In genomic region chr7:134891262-134892001, GRCh38 we compare ENCODE assay signal across 9 cellular contexts.
A peak's percentile ranks its signal among the peaks of the same experiment; 100 is the strongest.
DNase-seq lines count a peak whose midpoint lies in the region; ATAC-seq and TF ChIP-seq lines count a peak whose summit lies in the region.
"Had no signal": no experiment of that assay in that cellular context is flagged by ENCODE, and none has a peak within 500 bp of the region (broad histone marks: within the 10 kb centered on the region; RNA-seq: fewer than 3 reads in every experiment).

No MANE protein-coding gene starts in this region.

- CTCF ChIA-PET in activated CD4-positive, alpha-beta T cell treated with anti-CD3 and anti-CD28 coated beads for 36 hours (lab: Charles Lee): interaction anchor here (1.0 kb wide), 1 partner anchor 203 kb away, joined by 3 read pairs; no protein-coding TSS in a partner anchor

- H3K4me3 ChIP-seq in epithelial cell of esophagus (ENCODE audit: low read length) (peak overlapping the region; percentile 54), tibial nerve (peak overlapping the region; percentile 37 to 62 (median 48))

- peaks cover 24% of the 10 kb centered on the region for H3K4me1 Mint-ChIP-seq in activated CD4-positive, alpha-beta T cell treated with anti-CD3 and anti-CD28 coated beads for 36 hours

- H3K27me3 Mint-ChIP-seq in activated CD4-positive, alpha-beta T cell treated with anti-CD3 and anti-CD28 coated beads for 36 hours: peaks cover 18% of the 10 kb centered on the region

- peak; percentile 88 to 97 for TF ChIP-seq EP300 in tibial nerve (IDR thresholded peaks at IDR 0.05)

- H3K9me3 Mint-ChIP-seq in activated CD4-positive, alpha-beta T cell treated with anti-CD3 and anti-CD28 coated beads for 36 hours (ENCODE audit: low read depth): peaks cover 14% of the 10 kb centered on the region

- TF ChIP-seq POLR2A in tibial nerve (IDR thresholded peaks at IDR 0.05): peak; percentile 60 to 73

- H3K36me3 Mint-ChIP-seq in activated CD4-positive, alpha-beta T cell treated with anti-CD3 and anti-CD28 coated beads for 36 hours (ENCODE audit: low read depth): peaks cover 3% of the 10 kb centered on the region

- TF ChIP-seq CTCF in epithelial cell of esophagus (IDR thresholded peaks at IDR 0.05; ENCODE audit: insufficient read depth, low read depth, low read length, missing control alignments) (no peak), tibial nerve (IDR thresholded peaks at IDR 0.05) (peak in 1 of 5 experiments; percentile 30)

- WGBS in tibial nerve, 2 donors: 3 to 7% methylated on average over 27 of the region's 27 CpGs

- intact Hi-C loops in activated CD4-positive, alpha-beta T cell treated with anti-CD3 and anti-CD28 coated beads for 36 hours (cut with DNase I, micrococcal nuclease): no loop called here

- peak overlapping the region; percentile 80 to 95 (median 85) for H3K27ac ChIP-seq in tibial nerve

- no peaks in the 10 kb centered on the region for H3K27me3 ChIP-seq in tibial nerve

- H3K9me3 ChIP-seq in tibial nerve: peaks cover 0 to 12% (median 0%) of the 10 kb centered on the region in 4 donors

- no peak for DNase-seq in activated CD4-positive, alpha-beta T cell treated with anti-CD3 and anti-CD28 coated beads for 36 hours
- DNase-seq in activated CD4-positive, alpha-beta T cell treated with anti-CD3 and anti-CD28 coated beads for 48 hours: no peak
- DNase-seq in SHP77 treated with DMSO at 0.1 percent for 48 hours (lab: John Stamatoyannopoulos, UW) (peak; percentile 96), epithelial cell of esophagus (ENCODE audit: low read depth) (peak; percentile 96), medulla oblongata (ENCODE audit: extremely low spot score) (peak; percentile 95), tibial nerve (ENCODE audit: low spot score in 2 of 2) (peak; percentile 77 to 87), NCI-H1436 treated with DMSO at 0.1 percent for 48 hours (lab: John Stamatoyannopoulos, UW) (no peak)

- H3K27ac Mint-ChIP-seq in activated CD4-positive, alpha-beta T cell treated with anti-CD3 and anti-CD28 coated beads for 36 hours: no peak overlapping the region
- H3K27ac Mint-ChIP-seq: activated naive CD8-positive, alpha-beta T cell had no signal

- H3K4me3 Mint-ChIP-seq in activated CD4-positive, alpha-beta T cell treated with anti-CD3 and anti-CD28 coated beads for 36 hours: no peak overlapping the region
- H3K4me3 Mint-ChIP-seq: activated naive CD8-positive, alpha-beta T cell had no signal

- peaks cover 0 to 47% (median 22%) of the 10 kb centered on the region in 4 donors for H3K4me1 ChIP-seq in tibial nerve

- POLR2A ChIA-PET in activated CD4-positive, alpha-beta T cell treated with anti-CD3 and anti-CD28 coated beads for 36 hours (lab: Charles Lee): no interaction called here

- H3K36me3 ChIP-seq in tibial nerve: peaks cover 0 to 8% (median 0%) of the 10 kb centered on the region in 3 donors

- peak; percentile 39 for ATAC-seq in activated CD4-positive, alpha-beta T cell treated with anti-CD3 and anti-CD28 coated beads for 36 hours
- no peak for ATAC-seq in HG03159 (IDR thresholded peaks at IDR 0.05; ENCODE audit: unreplicated experiment)

Comparison
In these comparisons a context has a peak if more than half of its experiments do, and no peak if none do; other contexts are left out.
1. DNase-seq: peak in SHP77 treated with DMSO at 0.1 percent for 48 hours (single experiment), epithelial cell of esophagus (single experiment), medulla oblongata (single experiment) and tibial nerve (2 of 2); none in activated CD4-positive, alpha-beta T cell treated with anti-CD3 and anti-CD28 coated beads for 36 hours (single experiment), activated CD4-positive, alpha-beta T cell treated with anti-CD3 and anti-CD28 coated beads for 48 hours (single experiment) and NCI-H1436 treated with DMSO at 0.1 percent for 48 hours (single experiment).